ENCODE assay signal across 23 cellular contexts in the genomic region with DNA sequence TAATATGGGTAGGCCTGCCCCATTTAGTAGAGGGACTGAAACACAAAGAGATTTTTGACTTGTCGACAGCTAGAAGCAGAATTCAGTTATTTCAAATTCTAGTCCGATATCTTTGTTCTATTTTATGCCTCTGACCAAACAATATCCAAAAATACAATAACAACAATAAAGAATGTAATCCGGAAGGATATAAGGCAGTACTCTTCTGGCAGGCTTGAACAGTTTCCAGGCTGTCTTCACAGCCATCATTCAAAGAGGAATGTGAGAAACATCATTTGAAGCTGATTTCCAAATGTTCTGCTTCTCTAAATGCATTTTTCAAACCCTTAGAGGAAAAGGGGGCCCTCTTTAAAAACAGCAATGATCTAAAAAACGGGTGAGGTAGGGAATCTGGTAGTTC. TPM values are rescaled to one million over a fixed set of nuclear protein-coding genes. Genes with fewer than 3 reads are reported as not detected.
DNase-seq lines count a peak whose midpoint lies in the region; ATAC-seq and TF ChIP-seq lines count a peak whose summit lies in the region.
"Had no signal": no experiment of that assay in that cellular context is flagged by ENCODE, and none has a peak within 500 bp of the region (broad histone marks: within the 10 kb centered on the region; RNA-seq: fewer than 3 reads in every experiment).

No MANE protein-coding gene starts in this region.

- peak overlapping the region; percentile 97 for H2AFZ ChIP-seq in ACC112 (ENCODE audit: low read length, unreplicated experiment)

- H3K9me3 Mint-ChIP-seq in glutamatergic neuron (ENCODE audit: unreplicated experiment) (peaks cover 12% of the 10 kb centered on the region), CD14-positive monocyte (peaks cover 5 to 16% (median 13%) of the 10 kb centered on the region in 7 donors)
- H3K9me3 Mint-ChIP-seq: activated naive CD4-positive, alpha-beta T cell treated with anti-CD3 and anti-CD28 coated beads, Interleukin-2, amount 50 U/mL, for 24 hours; activated T-helper 17 cell treated with anti-CD3 and anti-CD28 coated beads, Interleukin-2, amount 50 U/mL, for 72 hours; type B pancreatic cell had no signal

- ATAC-seq in GM18861 (IDR thresholded peaks at IDR 0.05; ENCODE audit: unreplicated experiment), result no peak
- ATAC-seq in mucosa of descending colon, result no peak
- ATAC-seq: activated T-helper 17 cell treated with anti-CD3 and anti-CD28 coated beads, Interleukin-2, amount 50 U/mL, for 72 hours; Panc1; pancreas; stimulated activated naive CD8-positive, alpha-beta T cell treated with anti-CD3 and anti-CD28 coated beads, Interleukin-15, amount 100 ng/mL, for 72 hours had no signal

- H3K27me3 Mint-ChIP-seq in glutamatergic neuron (ENCODE audit: unreplicated experiment) (peaks cover 8% of the 10 kb centered on the region), CD14-positive monocyte (ENCODE audit: low read depth in 3 of 3) (peaks cover 12 to 25% (median 13%) of the 10 kb centered on the region in 3 donors)
- H3K27me3 Mint-ChIP-seq: activated CD4-positive, alpha-beta memory T cell treated with anti-CD3 and anti-CD28 coated beads for 36 hours; type B pancreatic cell had no signal

- H3K4me3 Mint-ChIP-seq in glutamatergic neuron (ENCODE audit: unreplicated experiment) (peak overlapping the region; percentile 82), CD14-positive monocyte (no peak overlapping the region)
- H3K4me3 Mint-ChIP-seq: activated CD4-positive, alpha-beta memory T cell treated with anti-CD3 and anti-CD28 coated beads for 36 hours; activated naive CD4-positive, alpha-beta T cell treated with anti-CD3 and anti-CD28 coated beads, Interleukin-2, amount 50 U/mL, for 24 hours; activated T-helper 17 cell treated with anti-CD3 and anti-CD28 coated beads, Interleukin-2, amount 50 U/mL, for 72 hours; nephron progenitor cell; stimulated activated naive CD8-positive, alpha-beta T cell treated with anti-CD3 and anti-CD28 coated beads, Interleukin-15, amount 100 ng/mL, for 72 hours; type B pancreatic cell had no signal

- no peaks in the 10 kb centered on the region for H3K79me2 ChIP-seq in ACC112 (ENCODE audit: control insufficient read depth, insufficient read depth, low read length, unreplicated experiment)

- H3K4me1 Mint-ChIP-seq in glutamatergic neuron (ENCODE audit: low read depth, unreplicated experiment), result peaks cover 43% of the 10 kb centered on the region
- H3K4me1 Mint-ChIP-seq in CD14-positive monocyte, result peaks cover 9% of the 10 kb centered on the region
- H3K4me1 Mint-ChIP-seq: activated T-helper 17 cell treated with anti-CD3 and anti-CD28 coated beads, Interleukin-2, amount 50 U/mL, for 72 hours had no signal

- H3K9me3 ChIP-seq in skeletal muscle tissue (ENCODE audit: control insufficient read depth in 3 of 3, low read length in 3 of 3), result no peaks in the 10 kb centered on the region
- no peaks in the 10 kb centered on the region for H3K9me3 ChIP-seq in BE2C
- no peaks in the 10 kb centered on the region for H3K9me3 ChIP-seq in mucosa of descending colon
- H3K9me3 ChIP-seq: pancreas had no signal

- no peak overlapping the region for H3K4me3 ChIP-seq in ACC112 (ENCODE audit: low read depth, low read length)
- no peak overlapping the region for H3K4me3 ChIP-seq in skeletal muscle tissue (ENCODE audit: low read length in 3 of 3)
- H3K4me3 ChIP-seq in BE2C (ENCODE audit: low read depth, low read length), result no peak overlapping the region
- no peak overlapping the region for H3K4me3 ChIP-seq in mucosa of descending colon
- H3K4me3 ChIP-seq: pancreas had no signal

- H3K27ac Mint-ChIP-seq in glutamatergic neuron (ENCODE audit: unreplicated experiment) (peak overlapping the region; percentile 93), CD14-positive monocyte (no peak overlapping the region)
- H3K27ac Mint-ChIP-seq: activated CD4-positive, alpha-beta memory T cell treated with anti-CD3 and anti-CD28 coated beads for 36 hours; activated naive CD4-positive, alpha-beta T cell treated with anti-CD3 and anti-CD28 coated beads, Interleukin-2, amount 50 U/mL, for 24 hours; activated T-helper 17 cell treated with anti-CD3 and anti-CD28 coated beads, Interleukin-2, amount 50 U/mL, for 72 hours; stimulated activated naive CD8-positive, alpha-beta T cell treated with anti-CD3 and anti-CD28 coated beads, Interleukin-15, amount 100 ng/mL, for 72 hours; type B pancreatic cell had no signal

- TF ChIP-seq CTCF in glutamatergic neuron (IDR thresholded peaks at IDR 0.05; ENCODE audit: partially characterized antibody, unreplicated experiment), result no peak
- TF ChIP-seq CTCF in CD14-positive monocyte (IDR thresholded peaks at IDR 0.05), result no peak
- TF ChIP-seq CTCF in BE2C (IDR thresholded peaks at IDR 0.05; ENCODE audit: low read depth, low read length), result no peak
- TF ChIP-seq CTCF in mucosa of descending colon (IDR thresholded peaks at IDR 0.05), result no peak

- no peaks in the 10 kb centered on the region for H3K36me3 ChIP-seq in ACC112 (ENCODE audit: insufficient read depth, low read length)
- H3K36me3 ChIP-seq in skeletal muscle tissue (ENCODE audit: control insufficient read depth in 3 of 3, insufficient read depth in 3 of 3, low read length in 3 of 3), result no peaks in the 10 kb centered on the region
- no peaks in the 10 kb centered on the region for H3K36me3 ChIP-seq in BE2C
- H3K36me3 ChIP-seq in mucosa of descending colon (ENCODE audit: low read depth), result no peaks in the 10 kb centered on the region
- H3K36me3 ChIP-seq: pancreas had no signal

- H3K36me3 Mint-ChIP-seq in glutamatergic neuron (ENCODE audit: unreplicated experiment) (peaks cover 6% of the 10 kb centered on the region), CD14-positive monocyte (peaks cover 0 to 2% of the 10 kb centered on the region in 2 donors)
- H3K36me3 Mint-ChIP-seq: activated CD4-positive, alpha-beta memory T cell treated with anti-CD3 and anti-CD28 coated beads for 36 hours; activated naive CD4-positive, alpha-beta T cell treated with anti-CD3 and anti-CD28 coated beads, Interleukin-2, amount 50 U/mL, for 24 hours; type B pancreatic cell had no signal

- peak; percentile 41 for DNase-seq in amniotic epithelial cell (ENCODE audit: low read depth)
- DNase-seq in glutamatergic neuron, result no peak
- DNase-seq in CD14-positive monocyte (ENCODE audit: low spot score), result no peak
- DNase-seq in BE2C, result no peak
- no peak for DNase-seq in mucosa of descending colon
- DNase-seq: activated CD4-positive, alpha-beta memory T cell treated with anti-CD3 and anti-CD28 coated beads for 36 hours; activated CD8-positive, alpha-beta memory T cell treated with anti-CD3 and anti-CD28 coated beads, Interleukin-2, amount 50 U/mL, for 48 hours; cerebellar nuclear complex; erythroblast; HCEC 1CT; NCI-H1694; NCI-H2171; NCI-H524; nephron progenitor cell; pancreas; stimulated activated naive CD8-positive, alpha-beta T cell treated with anti-CD3 and anti-CD28 coated beads, Interleukin-15, amount 100 ng/mL, for 72 hours had no signal

- peaks cover 3% of the 10 kb centered on the region for H3K4me1 ChIP-seq in ACC112 (ENCODE audit: control insufficient read depth, insufficient read depth, low read length, unreplicated experiment)
- peaks cover 0 to 8% (median 6%) of the 10 kb centered on the region in 3 donors for H3K4me1 ChIP-seq in skeletal muscle tissue (ENCODE audit: control insufficient read depth in 3 of 3, insufficient read depth in 3 of 3, low read length in 3 of 3)
- no peaks in the 10 kb centered on the region for H3K4me1 ChIP-seq in BE2C
- H3K4me1 ChIP-seq in mucosa of descending colon (ENCODE audit: low read depth), result no peaks in the 10 kb centered on the region
- H3K4me1 ChIP-seq: pancreas had no signal

- intact Hi-C loops in CD14-positive monocyte (cut with micrococcal nuclease) (no loop called here), mucosa of descending colon (cut with DNase I, micrococcal nuclease) (no loop called here)

- no peak overlapping the region for H3K27ac ChIP-seq in ACC112 (ENCODE audit: low read depth, low read length)
- peak overlapping the region; percentile 23 for H3K27ac ChIP-seq in skeletal muscle tissue (ENCODE audit: low read depth, low read length)
- H3K27ac ChIP-seq: pancreas had no signal

- H3K9ac ChIP-seq in skeletal muscle tissue (ENCODE audit: low read depth in 1 of 3, low read length in 3 of 3), result peak overlapping the region in 1 of 3 donors; percentile 48

- H3K27me3 ChIP-seq in ACC112 (ENCODE audit: insufficient read depth, low read length) (no peaks in the 10 kb centered on the region), skeletal muscle tissue (ENCODE audit: control insufficient read depth in 3 of 3, insufficient read depth in 3 of 3, low read length in 3 of 3) (no peaks in the 10 kb centered on the region), BE2C (no peaks in the 10 kb centered on the region)
- H3K27me3 ChIP-seq: pancreas had no signal

RNA-seq across cellular contexts. Expression of gene SPTBN1, which starts 36.7 kb away (rescaled TPM):
- total RNA-seq in glutamatergic neuron (ENCODE audit: unreplicated experiment) (385 TPM), skeletal muscle tissue (251 TPM), mucosa of descending colon (100 to 1,000 TPM; 237 to 396 (median 392) TPM)
- 1 to 10 TPM in 1 of 2 donors, under 1 TPM in 1; 0.79 to 1.7 TPM for polyA plus RNA-seq in CD14-positive monocyte
- polyA plus RNA-seq in BE2C (2012; ENCODE audit: insufficient read depth, insufficient read length, low read depth), result 135 TPM
